8 cellular contexts compared by ENCODE assay signal in the genomic region with DNA sequence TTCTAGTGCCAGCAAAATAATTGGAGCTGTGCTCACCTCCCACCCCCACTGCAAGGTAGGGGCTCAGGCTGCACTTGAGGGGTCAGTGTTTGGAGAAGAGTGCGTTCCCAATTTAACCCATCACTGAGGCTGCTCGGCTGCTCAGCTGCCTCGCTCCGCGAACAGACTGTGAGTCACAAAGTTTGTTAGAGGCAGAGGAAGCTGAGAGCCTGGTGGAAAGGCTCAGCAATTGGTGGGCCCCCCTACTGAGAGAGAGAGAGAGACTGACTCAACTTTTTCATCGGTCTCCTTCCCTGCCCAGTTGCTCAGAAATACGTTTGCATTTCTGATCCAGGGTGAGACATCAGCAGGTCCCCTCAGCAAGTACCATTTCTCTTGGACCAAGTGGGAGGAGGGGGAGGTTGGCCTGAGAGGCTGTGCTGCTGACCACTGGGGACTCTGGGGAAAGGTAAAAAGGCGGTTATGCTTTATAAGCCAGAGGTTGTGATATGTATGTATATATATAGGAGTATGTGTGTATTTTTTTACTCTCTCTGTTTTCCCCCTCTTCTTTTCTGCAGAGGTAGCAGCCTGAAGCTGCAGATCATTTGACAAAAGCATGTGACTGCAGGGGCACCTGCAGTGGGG. TPM values are rescaled to one million over a fixed set of nuclear protein-coding genes. Genes with fewer than 3 reads are reported as not detected.
A peak's percentile ranks its signal among the peaks of the same experiment; 100 is the strongest.
DNase-seq lines count a peak whose midpoint lies in the region; TF ChIP-seq lines count a peak whose summit lies in the region.

No MANE protein-coding gene starts in this region.

- H3K4me1 ChIP-seq in mammary epithelial cell (ENCODE audit: insufficient read depth, low read length) (peaks cover 12% of the 10 kb centered on the region), tibial artery (peaks cover 0 to 26% (median 14%) of the 10 kb centered on the region in 4 donors), ovary (ENCODE audit: insufficient read depth) (peaks cover 5% of the 10 kb centered on the region)

- H3K4me2 ChIP-seq in mammary epithelial cell (ENCODE audit: insufficient read depth, low read depth, low read length), result no peak overlapping the region

- H3K27ac ChIP-seq in mammary epithelial cell (ENCODE audit: insufficient read depth, low read depth, low read length) (no peak overlapping the region), caudate nucleus (ENCODE audit: low read depth, low read length) (peak overlapping the region; percentile 87), tibial artery (no peak overlapping the region), ovary (no peak overlapping the region)

- POLR2A ChIA-PET in MCF 10A (lab: Yijun Ruan, JAX), result interaction anchor here (0.6 kb wide), 1 partner anchor 533 kb away, joined by 4 read pairs; no protein-coding TSS in a partner anchor

- H3K4me3 ChIP-seq in mammary epithelial cell (replicated peaks in 1 of 3; ENCODE audit: insufficient read depth in 1 of 3, low read depth in 2 of 3, low read length in 3 of 3) (no peak overlapping the region), tibial artery (peak overlapping the region; percentile 59 to 77), ovary (no peak overlapping the region)

- no peak for TF ChIP-seq POLR2A in ovary (IDR thresholded peaks at IDR 0.05)

- intact Hi-C loops in MCF 10A (cut with micrococcal nuclease) (loop anchor here (5.0 kb wide), 2 partner anchors 71 to 84 kb away; partner anchors contain the start of gene DNAJC27), mammary epithelial cell (cut with micrococcal nuclease) (no loop called here), tibial artery (cut with DNase I; ENCODE audit: low total_unique reads) (loop anchor here (5.0 kb wide), 2 partner anchors 66 to 89 kb away; no protein-coding TSS in a partner anchor), ovary (cut with DNase I) (no loop called here)

- no peaks in the 10 kb centered on the region for H3K79me2 ChIP-seq in mammary epithelial cell (ENCODE audit: insufficient read depth, low read length)

- BruUV-seq in MCF 10A (replicated peaks; lab: Mats Ljungman, UMichigan) (no TSS peak), mammary epithelial cell (replicated peaks; lab: Mats Ljungman, UMichigan) (no TSS peak)

- in situ Hi-C loops in mammary epithelial cell (cut with MboI; ENCODE audit: low sequenced_read_pairs in 2 of 2), result no loop called here

- H3K36me3 Mint-ChIP-seq in MCF 10A (ENCODE audit: insufficient read depth, unreplicated experiment), result no peaks in the 10 kb centered on the region
- no peaks in the 10 kb centered on the region for H3K36me3 Mint-ChIP-seq in T-helper 1 cell treated with Interleukin-12 subunit alpha and Interleukin-12 subunit beta and Interleukin-4 antibody, amounts not matched to agents 30 μg/mL and 1 μg/mL, for 36 hours (ENCODE audit: low read depth)

- H3K4me3 Mint-ChIP-seq in MCF 10A (ENCODE audit: unreplicated experiment), result peak overlapping the region; percentile 70
- peak overlapping the region; percentile 82 for H3K4me3 Mint-ChIP-seq in T-helper 1 cell treated with Interleukin-12 subunit alpha and Interleukin-12 subunit beta and Interleukin-4 antibody, amounts not matched to agents 30 μg/mL and 1 μg/mL, for 36 hours

- no peaks in the 10 kb centered on the region for H3K36me3 ChIP-seq in mammary epithelial cell (ENCODE audit: insufficient read depth, low read length)
- no peaks in the 10 kb centered on the region for H3K36me3 ChIP-seq in tibial artery
- H3K36me3 ChIP-seq in ovary, result no peaks in the 10 kb centered on the region

- peaks cover 5% of the 10 kb centered on the region for H3K4me1 Mint-ChIP-seq in MCF 10A (ENCODE audit: insufficient read depth, unreplicated experiment)
- peaks cover 16% of the 10 kb centered on the region for H3K4me1 Mint-ChIP-seq in T-helper 1 cell treated with Interleukin-12 subunit alpha and Interleukin-12 subunit beta and Interleukin-4 antibody, amounts not matched to agents 30 μg/mL and 1 μg/mL, for 36 hours (ENCODE audit: low read depth)

- H3K27me3 ChIP-seq in mammary epithelial cell (ENCODE audit: insufficient read depth, low read length) (peaks cover 18% of the 10 kb centered on the region), tibial artery (no peaks in the 10 kb centered on the region), ovary (no peaks in the 10 kb centered on the region)

- H3K27me3 Mint-ChIP-seq in MCF 10A (ENCODE audit: insufficient read depth, unreplicated experiment), result peaks cover 37% of the 10 kb centered on the region
- peaks cover 56% of the 10 kb centered on the region for H3K27me3 Mint-ChIP-seq in T-helper 1 cell treated with Interleukin-12 subunit alpha and Interleukin-12 subunit beta and Interleukin-4 antibody, amounts not matched to agents 30 μg/mL and 1 μg/mL, for 36 hours (ENCODE audit: low read depth)

- H2AFZ ChIP-seq in mammary epithelial cell (ENCODE audit: low read depth, low read length), result no peak overlapping the region

- no peaks in the 10 kb centered on the region for H3K9me3 Mint-ChIP-seq in MCF 10A (ENCODE audit: unreplicated experiment)
- H3K9me3 Mint-ChIP-seq in T-helper 1 cell treated with Interleukin-12 subunit alpha and Interleukin-12 subunit beta and Interleukin-4 antibody, amounts not matched to agents 30 μg/mL and 1 μg/mL, for 36 hours, result no peaks in the 10 kb centered on the region

- no peak overlapping the region for H3K27ac Mint-ChIP-seq in MCF 10A (ENCODE audit: low read depth, unreplicated experiment)
- no peak overlapping the region for H3K27ac Mint-ChIP-seq in T-helper 1 cell treated with Interleukin-12 subunit alpha and Interleukin-12 subunit beta and Interleukin-4 antibody, amounts not matched to agents 30 μg/mL and 1 μg/mL, for 36 hours

- H4K20me1 ChIP-seq in mammary epithelial cell (ENCODE audit: insufficient read depth, low read length), result peaks cover 4% of the 10 kb centered on the region

- no peaks in the 10 kb centered on the region for H3K9me3 ChIP-seq in mammary epithelial cell (replicated peaks; ENCODE audit: insufficient read depth, low read length)
- H3K9me3 ChIP-seq in tibial artery, result no peaks in the 10 kb centered on the region
- no peaks in the 10 kb centered on the region for H3K9me3 ChIP-seq in ovary

- 68% methylated on average over 8 of the region's 8 CpGs for WGBS in mammary epithelial cell (ENCODE audit: low coverage, missing lambda C conversion rate)
- 15 to 23% (median 18%) methylated on average over 8 of the region's 8 CpGs for WGBS in ovary, 3 donors

- dilution Hi-C loops in mammary epithelial cell (cut with HindIII; ENCODE audit: low sequenced_read_pairs), result no loop called here

- peak; percentile 46 for DNase-seq in MCF 10A (ENCODE audit: unreplicated experiment)
- DNase-seq in mammary epithelial cell, result no peak
- DNase-seq in caudate nucleus (lab: John Stamatoyannopoulos, UW), result peak in 13 of 61 donors; percentile 10 to 45 (median 26)
- DNase-seq in myocyte (ENCODE audit: low read depth), result peak; percentile 65
- no peak for DNase-seq in tibial artery
- DNase-seq in ovary, result no peak
- DNase-seq in NCI-H2196 (lab: John Stamatoyannopoulos, UW; ENCODE audit: unreplicated experiment), result no peak

- no peak overlapping the region for H3K9ac ChIP-seq in mammary epithelial cell (ENCODE audit: insufficient read depth, low read length)

- TF ChIP-seq EP300 in ovary (IDR thresholded peaks at IDR 0.05), result no peak

- CTCF ChIA-PET in MCF 10A (lab: Yijun Ruan, JAX) (interaction anchor here (0.6 to 0.7 kb wide), 2 partner anchors 49 to 1625 kb away, joined by 3 read pairs; no protein-coding TSS in a partner anchor), mammary epithelial cell (lab: Charles Lee; ENCODE audit: low non-redundant PET) (interaction anchor here (0.6 kb wide), 1 partner anchor 185 kb away, joined by 4 read pairs; no protein-coding TSS in a partner anchor)

- TF ChIP-seq CTCF in MCF 10A (IDR thresholded peaks at IDR 0.05; ENCODE audit: unreplicated experiment) (no peak), mammary epithelial cell (conservative IDR thresholded peaks at IDR 0.05 in 1 of 2, IDR thresholded peaks at IDR 0.05 in 1 of 2; ENCODE audit: extremely low read depth in 1 of 2, insufficient read depth in 1 of 2, low read depth in 1 of 2, low read length in 2 of 2) (no peak), tibial artery (IDR thresholded peaks at IDR 0.05) (no peak), ovary (IDR thresholded peaks at IDR 0.05) (no peak)

RNA-seq across cellular contexts. Expression of gene EFR3B, which starts 1.5 kb away (rescaled TPM):
- total RNA-seq in MCF 10A (2022), result 0.09 and 0.10 TPM in 2 replicates
- under 1 TPM; under 0.01 to 0.05 TPM for total RNA-seq in mammary epithelial cell
- 0.02 TPM for polyA plus RNA-seq in mammary epithelial cell
- polyA minus RNA-seq in mammary epithelial cell, result not detected
- total RNA-seq in myocyte, result 0.26 and 0.45 TPM in 2 replicates
- polyA plus RNA-seq in myocyte (2012), result 1.1 TPM
- total RNA-seq in ovary, result 1 to 10 TPM in 6 of 7 donors, under 1 TPM in 1; 0.36 to 4.5 (median 1.5) TPM
- polyA plus RNA-seq in ovary, result under 1 TPM; 0.45 to 0.93 TPM

Comparison
In these comparisons a context has a peak if more than half of its experiments do, and no peak if none do; other contexts are left out.
1. DNase-seq: peak in MCF 10A (single experiment) and myocyte (single experiment); none in mammary epithelial cell (single experiment), tibial artery (0 of 2), ovary (0 of 5) and NCI-H2196 (single experiment).
2. intact Hi-C loops: an anchor here in MCF 10A (5.0 kb wide) and tibial artery (5.0 kb wide); none called in mammary epithelial cell and ovary.
3. H3K4me3 ChIP-seq: peak in tibial artery (2 of 2); none in mammary epithelial cell (0 of 3) and ovary (single experiment).